In the genomic region with DNA sequence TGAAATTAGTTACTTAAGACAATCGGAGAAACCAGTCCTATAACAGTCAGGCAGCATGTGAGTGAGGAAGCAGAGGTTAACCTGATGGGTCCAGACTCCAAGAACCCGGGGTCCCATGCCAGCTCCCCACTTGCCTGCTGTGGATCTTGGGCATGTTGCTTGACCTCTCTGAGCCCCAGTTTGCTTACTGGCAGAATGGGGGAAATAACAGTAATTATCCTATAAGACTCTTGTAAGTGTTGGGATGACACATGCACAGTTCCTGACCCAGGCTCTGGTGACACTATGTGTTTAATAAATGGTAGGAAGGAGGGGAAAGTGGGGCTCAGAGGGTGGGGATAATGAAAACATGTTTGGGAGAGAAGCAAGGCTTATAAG, we compare ENCODE assay signal across 1 cellular context.
TF ChIP-seq lines count a peak whose summit lies in the region.

No MANE protein-coding gene starts in this region.

TF ChIP-seq in H1, 55 proteins besides CTCF, POLR2A, EP300 and RAD21:
- no peak for TF ChIP-seq BCL11A (IDR thresholded peaks at IDR 0.05; ENCODE audit: low read depth in 2 of 2, low read length in 2 of 2)
- TF ChIP-seq GTF2F1 (IDR thresholded peaks at IDR 0.05; ENCODE audit: borderline replicate concordance, low read depth, low read length): no peak
- no peak for TF ChIP-seq TBP (IDR thresholded peaks at IDR 0.05; ENCODE audit: low read depth, low read length)
- no peak for TF ChIP-seq MAFK (IDR thresholded peaks at IDR 0.05; ENCODE audit: low read depth, low read length)
- no peak for TF ChIP-seq TAF1 (IDR thresholded peaks at IDR 0.05; ENCODE audit: low read depth, low read length)
- no peak for TF ChIP-seq POLR2AphosphoS5 (IDR thresholded peaks at IDR 0.05; ENCODE audit: low read depth, low read length)
- TF ChIP-seq RXRA (IDR thresholded peaks at IDR 0.05; ENCODE audit: insufficient read depth, low read depth, low read length): no peak
- no peak for TF ChIP-seq POU5F1 (IDR thresholded peaks at IDR 0.05; ENCODE audit: low read depth, low read length)
- TF ChIP-seq SP1 (IDR thresholded peaks at IDR 0.05; ENCODE audit: low read depth, low read length): no peak
- no peak for TF ChIP-seq JUN (IDR thresholded peaks at IDR 0.05; ENCODE audit: low read depth, low read length)
- TF ChIP-seq CREB1 (IDR thresholded peaks at IDR 0.05): no peak
- TF ChIP-seq SIX5 (IDR thresholded peaks at IDR 0.05; ENCODE audit: low read depth, low read length): no peak
- TF ChIP-seq USF2 (IDR thresholded peaks at IDR 0.05; ENCODE audit: low read length): no peak
